10 cellular contexts compared by ENCODE assay signal in the genomic region with DNA sequence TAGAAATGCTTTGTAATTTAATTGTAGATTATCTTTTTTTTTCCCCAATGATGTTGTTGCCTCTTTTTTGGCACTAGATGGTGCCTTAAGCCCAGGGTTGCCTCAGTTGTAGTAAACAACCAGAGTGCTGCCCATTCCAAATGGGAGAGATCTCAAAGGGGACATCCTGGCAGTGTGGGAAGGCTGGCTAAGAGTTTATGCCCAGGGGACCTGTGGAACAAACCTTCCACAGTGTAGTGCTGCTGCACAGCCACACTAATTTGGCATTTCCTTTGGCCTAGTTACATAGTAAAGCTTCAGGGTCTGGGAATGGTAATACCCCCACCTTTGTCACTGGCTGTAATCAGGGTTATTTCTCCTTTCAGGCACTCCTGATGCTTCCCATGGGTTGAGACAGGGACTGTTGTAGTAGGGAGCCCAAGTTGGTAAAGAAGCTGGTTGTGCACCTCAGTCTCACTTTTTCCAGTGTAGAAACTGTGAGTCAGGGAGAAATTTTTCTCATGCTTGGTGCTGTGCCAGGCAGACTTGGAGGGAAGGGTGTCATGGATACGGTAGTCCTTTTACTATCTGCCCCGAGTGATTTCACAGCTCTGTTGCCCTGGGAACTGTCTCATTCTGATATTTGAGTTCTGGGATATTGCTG.
DNase-seq lines count a peak whose midpoint lies in the region; ATAC-seq and TF ChIP-seq lines count a peak whose summit lies in the region.
"Had no signal": no experiment of that assay in that cellular context is flagged by ENCODE, and none has a peak within 500 bp of the region (broad histone marks: within the 10 kb centered on the region; RNA-seq: fewer than 3 reads in every experiment).

No MANE protein-coding gene starts in this region.

- intact Hi-C loops in tibial artery (cut with DNase I; ENCODE audit: low total_unique reads) = no loop called here

- H3K27ac ChIP-seq in cardiac muscle cell = no peak overlapping the region
- peak overlapping the region; percentile 53 to 68 for H3K27ac ChIP-seq in tibial artery
- H3K27ac ChIP-seq: KMS-11 had no signal

- H3K4me3 ChIP-seq in cardiac muscle cell (no peak overlapping the region), tibial artery (no peak overlapping the region)

- peak; percentile 65 for TF ChIP-seq CTCF in cardiac muscle cell (IDR thresholded peaks at IDR 0.05; ENCODE audit: low read depth, low read length)
- TF ChIP-seq CTCF in tibial artery (IDR thresholded peaks at IDR 0.05) = peak; percentile 44 to 47

- H3K9me3 ChIP-seq in cardiac muscle cell (ENCODE audit: low read depth) = no peaks in the 10 kb centered on the region
- H3K9me3 ChIP-seq in tibial artery = peaks cover 0 to 7% (median 6%) of the 10 kb centered on the region in 3 donors

- H3K4me1 ChIP-seq in cardiac muscle cell (ENCODE audit: low read depth) = no peaks in the 10 kb centered on the region
- peaks cover 0 to 21% (median 8%) of the 10 kb centered on the region in 4 donors for H3K4me1 ChIP-seq in tibial artery

- no peak for ATAC-seq in HG03571 (IDR thresholded peaks at IDR 0.05; ENCODE audit: unreplicated experiment)
- no peak for ATAC-seq in activated naive CD4-positive, alpha-beta T cell treated with anti-CD3 and anti-CD28 coated beads, Interleukin-2, amount 50 U/mL, for 72 hours

- no peaks in the 10 kb centered on the region for H3K27me3 ChIP-seq in cardiac muscle cell
- H3K27me3 ChIP-seq in tibial artery = no peaks in the 10 kb centered on the region

- H3K36me3 ChIP-seq in cardiac muscle cell = no peaks in the 10 kb centered on the region
- H3K36me3 ChIP-seq in tibial artery = no peaks in the 10 kb centered on the region

- H3K27ac Mint-ChIP-seq in activated naive CD4-positive, alpha-beta T cell treated with anti-CD3 and anti-CD28 coated beads, Interleukin-2, amount 50 U/mL, for 72 hours = no peak overlapping the region
- H3K27ac Mint-ChIP-seq: B cell had no signal

- DNase-seq in NCI-H1105 treated with DMSO at 0.1 percent for 48 hours (lab: John Stamatoyannopoulos, UW) (peak; percentile 3), NCI-H1105 (lab: John Stamatoyannopoulos, UW) (no peak), SW480 (ENCODE audit: low spot score) (peak; percentile 38), cardiac muscle cell (ENCODE audit: low read depth in 1 of 2, low spot score in 1 of 2) (peak; percentile 19 to 97), tibial artery (peak; percentile 42 to 76), 8988T (no peak)
- DNase-seq in activated naive CD4-positive, alpha-beta T cell treated with anti-CD3 and anti-CD28 coated beads, Interleukin-2, amount 50 U/mL, for 72 hours (ENCODE audit: low spot score in 2 of 2) = no peak

- H3K9me3 Mint-ChIP-seq in activated naive CD4-positive, alpha-beta T cell treated with anti-CD3 and anti-CD28 coated beads, Interleukin-2, amount 50 U/mL, for 72 hours = peaks cover 14 to 35% of the 10 kb centered on the region in 2 donors

- H3K36me3 Mint-ChIP-seq in activated naive CD4-positive, alpha-beta T cell treated with anti-CD3 and anti-CD28 coated beads, Interleukin-2, amount 50 U/mL, for 72 hours = peaks cover 6 to 26% of the 10 kb centered on the region in 2 donors

Comparison
In these comparisons a context has a peak if more than half of its experiments do, and no peak if none do; other contexts are left out.
1. DNase-seq: peak in NCI-H1105 treated with DMSO at 0.1 percent for 48 hours (single experiment), SW480 (single experiment), cardiac muscle cell (2 of 2) and tibial artery (2 of 2); none in NCI-H1105 (single experiment), 8988T (single experiment) and activated naive CD4-positive, alpha-beta T cell treated with anti-CD3 and anti-CD28 coated beads, Interleukin-2, amount 50 U/mL, for 72 hours (0 of 2).